ENCODE assay signal across 12 cellular contexts in genomic region chr20:24872291-24873014, GRCh38.
DNase-seq lines count a peak whose midpoint lies in the region; ATAC-seq and TF ChIP-seq lines count a peak whose summit lies in the region.
"Had no signal": no experiment of that assay in that cellular context is flagged by ENCODE, and none has a peak within 500 bp of the region (broad histone marks: within the 10 kb centered on the region; RNA-seq: fewer than 3 reads in every experiment).

No MANE protein-coding gene starts in this region.

- H3K14ac ChIP-seq in neuronal stem cell (ENCODE audit: low read length), result peak overlapping the region; percentile 48

- TF ChIP-seq CTCF in osteocyte (IDR thresholded peaks at IDR 0.05), result no peak

- no peak overlapping the region for H3K4ac ChIP-seq in neuronal stem cell (ENCODE audit: low read length)

- peak overlapping the region; percentile 80 for H3K18ac ChIP-seq in neuronal stem cell (ENCODE audit: low read length)

- peak; percentile 71 for DNase-seq in NCI-H1436 treated with DMSO at 0.1 percent for 48 hours (lab: John Stamatoyannopoulos, UW)
- DNase-seq in neuronal stem cell (ENCODE audit: low spot score), result no peak
- no peak for DNase-seq in osteocyte (ENCODE audit: extremely low spot score, unreplicated experiment)
- DNase-seq: activated effector memory CD4-positive, alpha-beta T cell treated with Interleukin-2 at 50 U/mL for 16 hours; stimulated activated naive CD4-positive, alpha-beta T cell treated with Interleukin-2 at 50 U/mL for 16 hours had no signal

- no CpG with 5 or more reads among the region's 12 CpGs for WGBS in neuronal stem cell (ENCODE audit: extremely low coverage in 2 of 2, insufficient read length in 2 of 2, insufficient replicate concordance in 1 of 2), 2 donors

- H3K36me3 ChIP-seq in neuronal stem cell (replicated peaks in 1 of 2; ENCODE audit: control insufficient read depth in 2 of 2, insufficient read depth in 2 of 2, low read length in 2 of 2), result no peaks in the 10 kb centered on the region

- no peaks in the 10 kb centered on the region for H3K9me3 Mint-ChIP-seq in osteocyte (ENCODE audit: unreplicated experiment)
- H3K9me3 Mint-ChIP-seq: nephron had no signal

- peak overlapping the region; percentile 1 for H3K23ac ChIP-seq in neuronal stem cell (ENCODE audit: low read depth, low read length, poor library complexity)

- H3K27ac ChIP-seq in neuronal stem cell (replicated peaks; ENCODE audit: low read length), result no peak overlapping the region
- H3K27ac ChIP-seq: RWPE1 had no signal

- H3K4me1 Mint-ChIP-seq in osteocyte (ENCODE audit: unreplicated experiment), result no peaks in the 10 kb centered on the region

- H3K27me3 Mint-ChIP-seq in osteocyte (ENCODE audit: unreplicated experiment), result peaks cover 9% of the 10 kb centered on the region

- no peak overlapping the region for H4K91ac ChIP-seq in neuronal stem cell (ENCODE audit: low read depth, low read length, poor library complexity)

- H3K79me1 ChIP-seq in neuronal stem cell (ENCODE audit: low read depth, low read length), result no peaks in the 10 kb centered on the region

- no peak overlapping the region for H2BK12ac ChIP-seq in neuronal stem cell (ENCODE audit: low read length)

- H2BK15ac ChIP-seq in neuronal stem cell (ENCODE audit: low read length), result no peak overlapping the region

- H3K27me3 ChIP-seq in neuronal stem cell (ENCODE audit: control insufficient read depth in 3 of 3, insufficient read depth in 3 of 3, low read depth in 1 of 3, low read length in 3 of 3), result no peaks in the 10 kb centered on the region

- H3K36me3 Mint-ChIP-seq in osteocyte (ENCODE audit: unreplicated experiment), result no peaks in the 10 kb centered on the region

- no peak overlapping the region for H2AFZ ChIP-seq in neuronal stem cell (ENCODE audit: low read length)

- peak overlapping the region; percentile 30 for H2AK5ac ChIP-seq in neuronal stem cell (ENCODE audit: low read depth, low read length)

- no peak overlapping the region for H4K8ac ChIP-seq in neuronal stem cell (ENCODE audit: low read depth, low read length)

- peaks cover 0 to 8% of the 10 kb centered on the region in 2 donors for H3K4me1 ChIP-seq in neuronal stem cell (ENCODE audit: control insufficient read depth in 2 of 2, insufficient read depth in 1 of 2, low read depth in 1 of 2, low read length in 2 of 2)

- peak overlapping the region; percentile 2 for H3K9ac ChIP-seq in neuronal stem cell (ENCODE audit: low read depth, low read length, poor library complexity)

- H3K4me2 ChIP-seq in neuronal stem cell (ENCODE audit: insufficient read depth, low read length, poor library complexity, severe bottlenecking), result no peak overlapping the region

- H3K4me3 Mint-ChIP-seq in osteocyte (ENCODE audit: unreplicated experiment), result no peak overlapping the region
- H3K4me3 Mint-ChIP-seq: nephron had no signal

- H3K4me3 ChIP-seq in neuronal stem cell (ENCODE audit: low read length in 2 of 2), result no peak overlapping the region

- H3K9me3 ChIP-seq in neuronal stem cell (replicated peaks in 1 of 2; ENCODE audit: control insufficient read depth in 2 of 2, insufficient read depth in 1 of 2, low read depth in 1 of 2, low read length in 2 of 2), result no peaks in the 10 kb centered on the region

- peak; percentile 66 for ATAC-seq in GM18511 (IDR thresholded peaks at IDR 0.05; ENCODE audit: unreplicated experiment)
- peak; percentile 42 for ATAC-seq in GM21737 (IDR thresholded peaks at IDR 0.05; ENCODE audit: unreplicated experiment)
- no peak for ATAC-seq in HG02938 (IDR thresholded peaks at IDR 0.05; ENCODE audit: unreplicated experiment)
- no peak for ATAC-seq in GM21515 (IDR thresholded peaks at IDR 0.05; ENCODE audit: unreplicated experiment)
- ATAC-seq in GM21367 (IDR thresholded peaks at IDR 0.05; ENCODE audit: unreplicated experiment), result no peak

- no peak overlapping the region for H2BK120ac ChIP-seq in neuronal stem cell (ENCODE audit: low read depth, low read length)

- H3K27ac Mint-ChIP-seq in osteocyte (ENCODE audit: unreplicated experiment), result no peak overlapping the region
- H3K27ac Mint-ChIP-seq: nephron had no signal

- no peak overlapping the region for H2BK5ac ChIP-seq in neuronal stem cell (ENCODE audit: low read length)

Comparison
In these comparisons a context has a peak if more than half of its experiments do, and no peak if none do; other contexts are left out.
1. ATAC-seq: peak in GM18511 (single experiment) and GM21737 (single experiment); none in HG02938 (single experiment), GM21515 (single experiment) and GM21367 (single experiment).